21 cellular contexts compared by ENCODE assay signal in the genomic region with DNA sequence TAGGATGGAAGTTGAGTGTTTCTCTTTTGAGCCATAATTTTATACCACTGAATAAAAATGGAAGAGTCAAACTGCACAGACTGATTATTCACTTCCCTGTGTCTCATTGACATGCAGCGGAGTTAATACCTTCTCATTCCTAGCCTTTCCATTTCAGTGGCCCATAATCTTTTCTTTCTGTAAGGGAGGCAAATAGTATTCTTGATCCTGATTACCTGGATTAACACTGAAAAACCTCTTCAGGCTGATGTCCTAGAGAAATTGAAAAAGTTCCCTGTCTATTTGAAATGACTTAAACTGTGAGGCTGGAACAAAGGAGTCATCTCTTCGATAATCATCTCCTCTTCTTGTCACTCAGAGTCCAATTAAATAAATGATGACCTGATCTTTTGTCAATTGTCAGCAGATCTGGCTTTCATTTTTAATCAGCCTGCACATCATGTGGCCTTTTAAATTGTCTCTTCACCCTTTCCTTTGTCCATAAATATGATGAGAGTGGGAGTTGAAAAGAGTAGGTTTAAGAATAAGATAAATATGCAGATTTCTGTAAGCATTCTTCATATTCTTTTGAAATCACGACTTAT.
"Had no signal": no experiment of that assay in that cellular context is flagged by ENCODE, and none has a peak within 500 bp of the region (broad histone marks: within the 10 kb centered on the region; RNA-seq: fewer than 3 reads in every experiment).

No MANE protein-coding gene starts in this region.

- H3K27me3 ChIP-seq: heart left ventricle, right atrium auricular region, stomach, transverse colon had no signal

- DNase-seq: cortex of kidney; dorsolateral prefrontal cortex; effector CD8-positive, alpha-beta T cell; heart left ventricle; hippocampal formation; left colon; left ventricle myocardium superior; mucosa of descending colon; naive thymus-derived CD8-positive, alpha-beta T cell; posterior cingulate gyrus; small intestine; stimulated activated CD4-positive, alpha-beta T cell treated with anti-CD3 and anti-CD28 coated beads, Interleukin-2, amount 100 ng/mL, for 48 hours; stimulated activated CD8-positive, alpha-beta memory T cell treated with anti-CD3 and anti-CD28 coated beads, Interleukin-4, amount 100 ng/mL, for 48 hours; stomach; substantia nigra; transverse colon had no signal

- H3K27ac ChIP-seq: dorsolateral prefrontal cortex, stomach, thoracic aorta, transverse colon had no signal

- H3K9me3 Mint-ChIP-seq: naive thymus-derived CD8-positive, alpha-beta T cell; neural crest cell; stimulated activated effector memory CD8-positive, alpha-beta T cell treated with anti-CD3 and anti-CD28 coated beads, Interleukin-12 subunit alpha, Interleukin-12 subunit beta, amount 100 ng/mL, for 72 hours had no signal

- ATAC-seq: esophagus mucosa; left colon; mucosa of descending colon; naive thymus-derived CD8-positive, alpha-beta T cell; stimulated activated effector memory CD8-positive, alpha-beta T cell treated with anti-CD3 and anti-CD28 coated beads, Interleukin-12 subunit alpha, Interleukin-12 subunit beta, amount 100 ng/mL, for 72 hours had no signal

- H3K4me1 ChIP-seq: right atrium auricular region, transverse colon had no signal

- H3K27ac Mint-ChIP-seq: naive thymus-derived CD8-positive, alpha-beta T cell; stimulated activated effector memory CD8-positive, alpha-beta T cell treated with anti-CD3 and anti-CD28 coated beads, Interleukin-12 subunit alpha, Interleukin-12 subunit beta, amount 100 ng/mL, for 72 hours had no signal

- H3K36me3 Mint-ChIP-seq: naive thymus-derived CD8-positive, alpha-beta T cell had no signal

- H3K4me1 Mint-ChIP-seq: naive thymus-derived CD8-positive, alpha-beta T cell had no signal

- H3K4me3 Mint-ChIP-seq: naive thymus-derived CD8-positive, alpha-beta T cell; neural crest cell; stimulated activated effector memory CD8-positive, alpha-beta T cell treated with anti-CD3 and anti-CD28 coated beads, Interleukin-12 subunit alpha, Interleukin-12 subunit beta, amount 100 ng/mL, for 72 hours had no signal

- H3K4me3 ChIP-seq: dorsolateral prefrontal cortex, heart left ventricle, mucosa of descending colon, right atrium auricular region, stomach, thoracic aorta, transverse colon had no signal

- H3K9me3 ChIP-seq: heart left ventricle, mucosa of descending colon, right atrium auricular region, stomach, thoracic aorta, transverse colon had no signal

- H3K36me3 ChIP-seq: heart left ventricle, right atrium auricular region, stomach, thoracic aorta, transverse colon had no signal
